Comparison of ENCODE assay signal across 13 cellular contexts in the genomic region with DNA sequence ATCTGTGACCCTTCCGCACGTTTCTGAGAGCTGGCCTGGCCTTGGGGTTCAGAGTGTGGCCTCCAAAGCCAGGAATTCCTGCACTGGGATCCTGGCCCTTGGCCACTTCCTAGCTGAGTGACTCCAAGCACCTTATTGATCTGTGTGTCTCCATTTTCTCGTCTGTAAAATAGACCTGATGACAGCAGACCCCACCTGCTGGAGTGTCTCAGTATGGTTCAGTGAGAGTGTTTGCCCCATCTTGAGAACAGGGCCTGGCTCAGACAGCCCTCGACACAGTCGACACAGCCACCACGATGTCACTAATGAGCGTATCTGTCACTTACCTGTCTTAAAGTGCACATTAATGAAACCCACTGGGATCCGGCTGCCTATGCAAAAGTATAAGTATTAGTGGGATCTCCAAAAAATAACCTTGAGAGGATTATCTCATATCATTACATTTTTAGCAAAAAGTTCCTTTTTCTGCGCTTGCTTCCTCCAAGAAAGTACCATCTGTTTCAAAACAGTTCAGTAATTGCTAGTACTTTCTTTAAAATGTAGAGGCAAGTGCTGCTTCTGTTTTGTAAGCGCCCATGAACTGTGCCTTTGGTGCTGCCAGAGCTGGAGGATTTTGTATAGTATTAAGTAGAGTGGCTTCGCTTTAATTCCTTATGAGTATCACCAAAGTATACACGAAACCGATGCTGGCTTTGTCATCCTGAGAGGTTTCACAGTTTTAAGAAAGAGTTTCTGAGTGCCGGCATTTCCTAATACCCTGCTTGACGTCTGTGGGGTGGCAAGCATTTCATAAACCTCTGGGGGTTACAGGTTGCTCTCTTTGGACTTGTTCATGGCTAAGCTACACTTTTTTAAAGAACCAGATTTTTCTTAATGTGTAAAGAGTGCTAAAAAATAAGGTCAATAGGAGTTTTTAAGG. TPM values are rescaled to one million over a fixed set of nuclear protein-coding genes. Genes with fewer than 3 reads are reported as not detected.
DNase-seq lines count a peak whose midpoint lies in the region; ATAC-seq, FAIRE-seq and TF ChIP-seq lines count a peak whose summit lies in the region.
"Had no signal": no experiment of that assay in that cellular context is flagged by ENCODE, and none has a peak within 500 bp of the region (broad histone marks: within the 10 kb centered on the region; RNA-seq: fewer than 3 reads in every experiment).

No MANE protein-coding gene starts in this region.

- H3K36me3 Mint-ChIP-seq in endodermal cell (ENCODE audit: low read depth) = no peaks in the 10 kb centered on the region

- no peaks in the 10 kb centered on the region for H3K9me3 ChIP-seq in endodermal cell (ENCODE audit: control insufficient read depth, low read length)
- no peaks in the 10 kb centered on the region for H3K9me3 ChIP-seq in suprapubic skin
- no peaks in the 10 kb centered on the region for H3K9me3 ChIP-seq in SJCRH30 (replicated peaks)
- H3K9me3 ChIP-seq: gastrocnemius medialis, mucosa of descending colon had no signal

- DNase-seq in endodermal cell (peak; percentile 63), H54 (ENCODE audit: insufficient read length, low spot score) (no peak), suprapubic skin (ENCODE audit: low spot score in 2 of 2) (no peak), SJCRH30 (no peak)
- DNase-seq in effector CD4-positive, alpha-beta T cell = no peak
- DNase-seq: DMS153, gastrocnemius medialis, mucosa of descending colon, NCI-H187, T-helper 17 cell had no signal

- H3K27me3 Mint-ChIP-seq in endodermal cell (ENCODE audit: insufficient read depth) = peaks cover 11% of the 10 kb centered on the region

- no peak overlapping the region for H3K27ac Mint-ChIP-seq in endodermal cell
- H3K27ac Mint-ChIP-seq: T-helper 17 cell had no signal

- H3K4me1 ChIP-seq in endodermal cell (ENCODE audit: control insufficient read depth, insufficient read depth, low read length) = no peaks in the 10 kb centered on the region
- no peaks in the 10 kb centered on the region for H3K4me1 ChIP-seq in suprapubic skin
- no peaks in the 10 kb centered on the region for H3K4me1 ChIP-seq in SJCRH30

- peak; percentile 31 for ATAC-seq in GM18508 (IDR thresholded peaks at IDR 0.05; ENCODE audit: insufficient read depth, unreplicated experiment)
- ATAC-seq in GM21526 (IDR thresholded peaks at IDR 0.05; ENCODE audit: low FRiP score, unreplicated experiment) = peak; percentile 53
- peak; percentile 27 for ATAC-seq in HG03196 (IDR thresholded peaks at IDR 0.05; ENCODE audit: unreplicated experiment)
- ATAC-seq: gastrocnemius medialis, mucosa of descending colon, T-helper 17 cell had no signal

- WGBS in endodermal cell (ENCODE audit: insufficient coverage in 1 of 2, insufficient read length in 1 of 2), 2 experiments = 81 to 88% methylated on average over 12 to 15 of the region's 15 CpGs
- 88% methylated on average over 15 of the region's 15 CpGs for WGBS in suprapubic skin

- no peak overlapping the region for H3K4me3 Mint-ChIP-seq in endodermal cell
- H3K4me3 Mint-ChIP-seq: T-helper 17 cell had no signal

- H3K27me3 ChIP-seq in endodermal cell (ENCODE audit: control insufficient read depth, insufficient read depth, low read length, poor library complexity, severe bottlenecking) (no peaks in the 10 kb centered on the region), suprapubic skin (no peaks in the 10 kb centered on the region), SJCRH30 (no peaks in the 10 kb centered on the region)
- H3K27me3 ChIP-seq: gastrocnemius medialis had no signal

- H3K27ac ChIP-seq in endodermal cell (ENCODE audit: low read depth, low read length) (no peak overlapping the region), suprapubic skin (no peak overlapping the region), SJCRH30 (no peak overlapping the region)

- no peaks in the 10 kb centered on the region for H3K36me3 ChIP-seq in endodermal cell (ENCODE audit: control insufficient read depth, insufficient read depth, low read length)
- no peaks in the 10 kb centered on the region for H3K36me3 ChIP-seq in suprapubic skin
- no peaks in the 10 kb centered on the region for H3K36me3 ChIP-seq in SJCRH30
- H3K36me3 ChIP-seq: gastrocnemius medialis had no signal

- H3K9ac ChIP-seq in endodermal cell (ENCODE audit: extremely low read depth, low read length, poor library complexity, severe bottlenecking) = no peak overlapping the region

- H3K4me1 Mint-ChIP-seq in endodermal cell = no peaks in the 10 kb centered on the region
- H3K4me1 Mint-ChIP-seq: T-helper 17 cell had no signal

- TF ChIP-seq CTCF in endodermal cell (conservative IDR thresholded peaks at IDR 0.05) (peak; percentile 60), suprapubic skin (IDR thresholded peaks at IDR 0.05) (no peak)

- no peak for TF ChIP-seq EP300 in suprapubic skin (IDR thresholded peaks at IDR 0.05)

- TF ChIP-seq POLR2A in H54 (IDR thresholded peaks at IDR 0.05; ENCODE audit: low read depth, low read length) = no peak
- TF ChIP-seq POLR2A in suprapubic skin (IDR thresholded peaks at IDR 0.05) = no peak

- H3K4me3 ChIP-seq in endodermal cell (ENCODE audit: low read length) = no peak overlapping the region
- H3K4me3 ChIP-seq in suprapubic skin = no peak overlapping the region
- H3K4me3 ChIP-seq in SJCRH30 = no peak overlapping the region
- H3K4me3 ChIP-seq: gastrocnemius medialis, mucosa of descending colon had no signal

- no peak for FAIRE-seq in H54 (lab: Jason Lieb, UNC)

- no peaks in the 10 kb centered on the region for H3K9me3 Mint-ChIP-seq in endodermal cell

RNA-seq across cellular contexts. Expression of a gene that starts 31.7 kb away (rescaled TPM):
- total RNA-seq in endodermal cell (under 1 TPM in 1 of 2 donors, not detected in 1; 0.11 TPM), suprapubic skin (1 to 10 TPM; 1.1 to 5.0 (median 3.2) TPM)
- 5.6 TPM for polyA plus RNA-seq in endodermal cell (2013, experiment 1 of 2)
- 5.7 TPM for polyA plus RNA-seq in endodermal cell (2013, experiment 2 of 2)
- 0.02 TPM in 1 of 2 replicates, not detected in the other for total RNA-seq in SJCRH30 (2014; rRNA removed; shearing (Covaris generic))
